Comparison of ENCODE assay signal across 12 cellular contexts in the genomic region with DNA sequence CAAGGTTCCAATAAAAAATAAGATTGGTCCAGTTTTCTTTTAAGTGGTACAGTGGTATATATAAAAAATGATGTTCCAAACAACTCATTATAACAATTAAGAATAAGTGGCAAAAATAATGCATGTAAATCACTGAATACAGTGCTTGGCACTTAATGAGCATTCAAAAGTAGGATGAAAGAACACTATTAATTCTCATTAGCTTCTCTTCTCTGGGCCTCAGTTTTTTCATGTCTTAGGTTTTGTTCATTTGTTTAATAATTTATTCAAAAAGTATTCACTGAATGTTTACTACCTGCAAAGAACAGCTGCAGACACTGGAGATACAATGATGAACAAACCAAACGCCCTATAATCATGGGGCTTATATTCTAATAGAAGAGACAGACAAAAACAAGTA. TPM values are rescaled to one million over a fixed set of nuclear protein-coding genes. Genes with fewer than 3 reads are reported as not detected.
A peak's percentile ranks its signal among the peaks of the same experiment; 100 is the strongest.
DNase-seq lines count a peak whose midpoint lies in the region; ATAC-seq and TF ChIP-seq lines count a peak whose summit lies in the region.
"Had no signal": no experiment of that assay in that cellular context is flagged by ENCODE, and none has a peak within 500 bp of the region (broad histone marks: within the 10 kb centered on the region; RNA-seq: fewer than 3 reads in every experiment).

No MANE protein-coding gene starts in this region.

- H2AFZ ChIP-seq in mesenchymal stem cell (ENCODE audit: low read depth, low read length) = no peak overlapping the region
- H2AFZ ChIP-seq: parathyroid adenoma had no signal

- TF ChIP-seq CTCF in left ventricle myocardium inferior (IDR thresholded peaks at IDR 0.05; ENCODE audit: borderline replicate concordance) = no peak
- TF ChIP-seq CTCF in upper lobe of right lung (IDR thresholded peaks at IDR 0.05) = no peak

- no peak overlapping the region for H4K8ac ChIP-seq in mesenchymal stem cell (ENCODE audit: low read length)

- no peak overlapping the region for H3K23ac ChIP-seq in mesenchymal stem cell (ENCODE audit: low read length in 2 of 2)

- H3K18ac ChIP-seq in mesenchymal stem cell (ENCODE audit: low read depth in 1 of 2, low read length in 2 of 2) = no peak overlapping the region

- no CpG with 5 or more reads among the region's 1 CpG for WGBS in mesenchymal stem cell

- H2BK120ac ChIP-seq in mesenchymal stem cell (ENCODE audit: low read depth, low read length) = no peak overlapping the region

- H3K9ac ChIP-seq in mesenchymal stem cell (ENCODE audit: low read length) = peak overlapping the region; percentile 51
- H3K9ac ChIP-seq: parathyroid adenoma had no signal

- intact Hi-C loops in left ventricle myocardium inferior (cut with micrococcal nuclease) (no loop called here), Right ventricle myocardium inferior (cut with DNase I) (no loop called here), upper lobe of right lung (cut with DNase I) (no loop called here)

- H2AK5ac ChIP-seq in mesenchymal stem cell (ENCODE audit: low read length, severe bottlenecking) = no peak overlapping the region

- no peak overlapping the region for H2BK12ac ChIP-seq in mesenchymal stem cell (ENCODE audit: low read length in 2 of 2)

- H3K36me3 ChIP-seq in left ventricle myocardium inferior = peaks cover 16% of the 10 kb centered on the region
- H3K36me3 ChIP-seq in mesenchymal stem cell (ENCODE audit: control insufficient read depth in 1 of 2, insufficient read depth in 2 of 2, low read depth in 1 of 2, low read length in 2 of 2) = peaks cover 36 to 65% of the 10 kb centered on the region in 2 experiments
- peaks cover 21% of the 10 kb centered on the region for H3K36me3 ChIP-seq in upper lobe of right lung
- H3K36me3 ChIP-seq: transverse colon had no signal

- H3K14ac ChIP-seq in mesenchymal stem cell (ENCODE audit: low read length in 2 of 2) = no peak overlapping the region

- H3K27me3 ChIP-seq in left ventricle myocardium inferior (ENCODE audit: low read depth) = no peaks in the 10 kb centered on the region
- no peaks in the 10 kb centered on the region for H3K27me3 ChIP-seq in mesenchymal stem cell (ENCODE audit: control insufficient read depth in 1 of 2, insufficient read depth in 1 of 2, low read length in 2 of 2)
- H3K27me3 ChIP-seq in upper lobe of right lung = no peaks in the 10 kb centered on the region
- H3K27me3 ChIP-seq: transverse colon had no signal

- H3K4me2 ChIP-seq in mesenchymal stem cell (ENCODE audit: low read length, poor library complexity, severe bottlenecking) = no peak overlapping the region

- H3K27ac ChIP-seq in left ventricle myocardium inferior (replicated peaks) = peak overlapping the region; percentile 84
- H3K27ac ChIP-seq in angular gyrus (ENCODE audit: low read depth, low read length) = peak overlapping the region; percentile 37
- peak overlapping the region; percentile 86 for H3K27ac ChIP-seq in mesenchymal stem cell (ENCODE audit: low read length, poor library complexity, severe bottlenecking)
- peak overlapping the region; percentile 51 for H3K27ac ChIP-seq in upper lobe of right lung
- H3K27ac ChIP-seq: parathyroid adenoma had no signal

- H2BK15ac ChIP-seq in mesenchymal stem cell (ENCODE audit: low read depth, poor library complexity, severe bottlenecking) = no peak overlapping the region

- ATAC-seq in Right ventricle myocardium inferior = no peak
- no peak for ATAC-seq in upper lobe of right lung
- ATAC-seq in GM18873 (IDR thresholded peaks at IDR 0.05; ENCODE audit: low FRiP score, unreplicated experiment) = no peak
- ATAC-seq in GM18870 (IDR thresholded peaks at IDR 0.05; ENCODE audit: unreplicated experiment) = no peak
- ATAC-seq: left lobe of liver had no signal

- DNase-seq in left ventricle myocardium inferior = no peak
- no peak for DNase-seq in Right ventricle myocardium inferior (ENCODE audit: missing footprints)
- DNase-seq in mesenchymal stem cell = no peak
- no peak for DNase-seq in upper lobe of right lung
- no peak for DNase-seq in putamen (ENCODE audit: low spot score)
- DNase-seq: stimulated activated CD4-positive, alpha-beta T cell treated with anti-CD3 and anti-CD28 coated beads, Interleukin-4, amount 100 ng/mL, for 4 hours; transverse colon had no signal

- H2BK5ac ChIP-seq in mesenchymal stem cell (ENCODE audit: low read depth, low read length, poor library complexity, severe bottlenecking) = peak overlapping the region; percentile 45

- H3K4me3 ChIP-seq in left ventricle myocardium inferior (no peak overlapping the region), mesenchymal stem cell (ENCODE audit: insufficient read depth in 1 of 2, low read depth in 1 of 2, low read length in 2 of 2) (no peak overlapping the region), upper lobe of right lung (no peak overlapping the region)
- H3K4me3 ChIP-seq: transverse colon had no signal

- no peak overlapping the region for H3K4ac ChIP-seq in mesenchymal stem cell (ENCODE audit: low read depth in 1 of 2, low read length in 2 of 2)

- H3K4me1 ChIP-seq in left ventricle myocardium inferior = peaks cover 98% of the 10 kb centered on the region
- peaks cover 31% of the 10 kb centered on the region for H3K4me1 ChIP-seq in mesenchymal stem cell (ENCODE audit: control insufficient read depth, insufficient read depth, low read depth, low read length)
- peaks cover 77% of the 10 kb centered on the region for H3K4me1 ChIP-seq in upper lobe of right lung

- no peak overlapping the region for H4K91ac ChIP-seq in mesenchymal stem cell (ENCODE audit: low read length)

- H3K9me3 ChIP-seq in left ventricle myocardium inferior (replicated peaks) (no peaks in the 10 kb centered on the region), mesenchymal stem cell (ENCODE audit: control insufficient read depth, low read length) (no peaks in the 10 kb centered on the region), upper lobe of right lung (no peaks in the 10 kb centered on the region)
- H3K9me3 ChIP-seq: transverse colon had no signal

- no peaks in the 10 kb centered on the region for H3K79me1 ChIP-seq in mesenchymal stem cell (replicated peaks; ENCODE audit: low read length, poor library complexity, severe bottlenecking)

RNA-seq across cellular contexts. Expression of a gene that starts 21.1 kb away (rescaled TPM):
- total RNA-seq in left ventricle myocardium inferior = 53.2 TPM
- 55.2 TPM for total RNA-seq in Right ventricle myocardium inferior
- 116 TPM for polyA plus RNA-seq in mesenchymal stem cell (2013, experiment 1 of 2)
- 114 TPM for polyA plus RNA-seq in mesenchymal stem cell (2013, experiment 2 of 2)
- 174 TPM for total RNA-seq in upper lobe of right lung

RNA-seq across cellular contexts. Expression of a gene that starts 37.5 kb away (rescaled TPM):
- 0.71 TPM for total RNA-seq in left ventricle myocardium inferior
- 1.2 TPM for total RNA-seq in Right ventricle myocardium inferior
- polyA plus RNA-seq in mesenchymal stem cell (2013, experiment 1 of 2) = 20.9 TPM
- 21.1 TPM for polyA plus RNA-seq in mesenchymal stem cell (2013, experiment 2 of 2)
- total RNA-seq in upper lobe of right lung = 1.6 TPM
